ENCODE assay signal across 20 cellular contexts in the genomic region with DNA sequence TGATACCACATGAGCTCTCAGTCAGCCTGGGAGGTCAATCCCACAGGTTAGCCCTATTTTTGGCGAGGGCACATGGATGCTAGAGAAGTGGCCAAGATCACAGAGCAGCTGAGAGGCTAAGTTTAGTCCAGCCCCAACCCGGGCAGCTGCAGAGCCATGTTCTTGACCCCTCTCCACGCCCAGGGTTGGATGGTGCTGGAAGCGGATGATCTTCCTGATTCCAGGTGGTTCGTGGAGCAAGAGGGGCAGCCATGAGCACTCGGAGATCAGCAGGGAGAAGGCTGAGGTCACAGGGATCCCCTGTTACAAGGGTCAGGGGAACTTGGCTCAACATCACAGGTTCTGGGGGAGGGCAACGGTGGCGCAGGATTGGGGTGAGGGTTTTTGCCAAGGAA. TPM values are rescaled to one million over a fixed set of nuclear protein-coding genes. Genes with fewer than 3 reads are reported as not detected.
DNase-seq lines count a peak whose midpoint lies in the region; ATAC-seq and TF ChIP-seq lines count a peak whose summit lies in the region.
"Had no signal": no experiment of that assay in that cellular context is flagged by ENCODE, and none has a peak within 500 bp of the region (broad histone marks: within the 10 kb centered on the region; RNA-seq: fewer than 3 reads in every experiment).

No MANE protein-coding gene starts in this region.

- H3K4me1 ChIP-seq in colonic mucosa (peaks cover 20% of the 10 kb centered on the region), mucosa of descending colon (ENCODE audit: low read depth) (peaks cover 54% of the 10 kb centered on the region), gastrocnemius medialis (peaks cover 4 to 12% of the 10 kb centered on the region in 2 donors), suprapubic skin (peaks cover 19% of the 10 kb centered on the region)

- TF ChIP-seq POLR2A in gastrocnemius medialis (IDR thresholded peaks at IDR 0.05) (no peak), suprapubic skin (IDR thresholded peaks at IDR 0.05) (no peak)

- H3K36me3 ChIP-seq in colonic mucosa (no peaks in the 10 kb centered on the region), mucosa of descending colon (ENCODE audit: low read depth) (peaks cover 4% of the 10 kb centered on the region), gastrocnemius medialis (no peaks in the 10 kb centered on the region), suprapubic skin (no peaks in the 10 kb centered on the region)

- H3K27me3 ChIP-seq in colonic mucosa (no peaks in the 10 kb centered on the region), gastrocnemius medialis (peaks cover 0 to 20% (median 0%) of the 10 kb centered on the region in 3 donors), suprapubic skin (peaks cover 30% of the 10 kb centered on the region)

- H3K9me3 Mint-ChIP-seq in T-cell = peaks cover 0 to 4% (median 2%) of the 10 kb centered on the region in 3 donors

- TF ChIP-seq EP300 in suprapubic skin (IDR thresholded peaks at IDR 0.05) = no peak

- CTCF ChIA-PET in RWPE1 (lab: Yijun Ruan, JAX) (interaction anchor here (0.7 kb wide), 1 partner anchor 14 kb away, joined by 3 read pairs; no protein-coding TSS in a partner anchor), T-cell (lab: Charles Lee) (no interaction called here)

- H3K27ac Mint-ChIP-seq in T-cell = no peak overlapping the region
- H3K27ac Mint-ChIP-seq: CD4-positive, alpha-beta T cell; H9; IgD-negative memory B cell had no signal

- H3K9ac ChIP-seq in colonic mucosa (ENCODE audit: low read depth in 2 of 2, low read length in 2 of 2) = peak overlapping the region; percentile 46 to 74

- intact Hi-C loops in colonic mucosa (cut with DNase I) = no loop called here
- intact Hi-C loops in mucosa of descending colon (cut with DNase I, micrococcal nuclease) = no loop called here
- intact Hi-C loops in gastrocnemius medialis (cut with DNase I; ENCODE audit: low total_unique reads) = no loop called here

- ATAC-seq in mucosa of descending colon (no peak), gastrocnemius medialis (peak; percentile 44 to 71), T-cell (replicated peaks in 1 of 4) (no peak), GM18502 (IDR thresholded peaks at IDR 0.05; ENCODE audit: poor library complexity, unreplicated experiment) (no peak)

- H3K9me3 ChIP-seq in colonic mucosa (no peaks in the 10 kb centered on the region), mucosa of descending colon (no peaks in the 10 kb centered on the region), gastrocnemius medialis (no peaks in the 10 kb centered on the region), suprapubic skin (no peaks in the 10 kb centered on the region)

- DNase-seq in RWPE1 (ENCODE audit: low spot score) = no peak
- no peak for DNase-seq in colonic mucosa
- DNase-seq in mucosa of descending colon = peak in 2 of 3 donors; percentile 49 to 51
- peak in 1 of 2 donors; percentile 25 for DNase-seq in gastrocnemius medialis
- DNase-seq in T-cell = no peak
- no peak for DNase-seq in NCI-H446 (lab: John Stamatoyannopoulos, UW)
- DNase-seq in suprapubic skin (ENCODE audit: low spot score in 2 of 2) = no peak
- DNase-seq: Calu3; CD4-positive, alpha-beta T cell; DMS53; H9; Kasumi-1; MM.1S; NCI-H2081 treated with DMSO at 0.1 percent for 48 hours; NCI-H2227 treated with DMSO at 0.1 percent for 48 hours; NCI-H524 treated with DMSO at 0.1 percent for 48 hours; SHP77 treated with DMSO at 0.1 percent for 48 hours had no signal

- H3K4me3 Mint-ChIP-seq in T-cell = no peak overlapping the region
- H3K4me3 Mint-ChIP-seq: CD4-positive, alpha-beta T cell; H9; IgD-negative memory B cell had no signal

- H3K4me3 ChIP-seq in colonic mucosa (no peak overlapping the region), mucosa of descending colon (no peak overlapping the region), gastrocnemius medialis (no peak overlapping the region), suprapubic skin (no peak overlapping the region)

- WGBS in suprapubic skin = 61% methylated on average over 7 of the region's 8 CpGs

- in situ Hi-C loops in gastrocnemius medialis (cut with MboI; ENCODE audit: low sequenced_read_pairs in 4 of 4) = no loop called here

- POLR2A ChIA-PET in RWPE1 (lab: Yijun Ruan, JAX; ENCODE audit: low non-redundant PET) = no interaction called here
- POLR2A ChIA-PET in T-cell (lab: Charles Lee) = interaction anchor here in 1 of 2 donors (0.5 kb wide), 1 partner anchor 522 kb away, joined by 3 read pairs; no protein-coding TSS in a partner anchor

- no peaks in the 10 kb centered on the region for H3K36me3 Mint-ChIP-seq in T-cell

- peaks cover 37 to 52% of the 10 kb centered on the region in 2 donors for H3K27me3 Mint-ChIP-seq in T-cell

- H3K27ac ChIP-seq in RWPE1 (peak overlapping the region; percentile 58), colonic mucosa (peak overlapping the region; percentile 82), gastrocnemius medialis (peak overlapping the region in 2 of 4 donors; percentile 39 to 47), suprapubic skin (no peak overlapping the region)

- peaks cover 0 to 2% (median 2%) of the 10 kb centered on the region in 3 donors for H3K4me1 Mint-ChIP-seq in T-cell

- no peak for TF ChIP-seq CTCF in RWPE1 (conservative IDR thresholded peaks at IDR 0.05; ENCODE audit: low read depth)
- TF ChIP-seq CTCF in colonic mucosa (IDR thresholded peaks at IDR 0.05) = no peak
- TF ChIP-seq CTCF in mucosa of descending colon (IDR thresholded peaks at IDR 0.05) = no peak
- no peak for TF ChIP-seq CTCF in gastrocnemius medialis (IDR thresholded peaks at IDR 0.05 in 4 of 5, conservative IDR thresholded peaks at IDR 0.05 in 1 of 5)
- TF ChIP-seq CTCF in suprapubic skin (IDR thresholded peaks at IDR 0.05) = no peak

RNA-seq across cellular contexts. Expression of a gene that starts 29.3 kb away (rescaled TPM):
- total RNA-seq in colonic mucosa (under 1 TPM in 1 of 2 donors, not detected in 1; 0.79 TPM), mucosa of descending colon (under 1 TPM in 1 of 3 donors, not detected in 2; 0.43 TPM), gastrocnemius medialis (not detected), T-cell (not detected), suprapubic skin (not detected)
- total RNA-seq: Calu3; CD4-positive, alpha-beta T cell; H9; HT1080 had no signal

Comparison
In these comparisons a context has a peak if more than half of its experiments do, and no peak if none do; other contexts are left out.
1. DNase-seq: peak in mucosa of descending colon (2 of 3); none in RWPE1 (single experiment), colonic mucosa (single experiment), T-cell (0 of 34), NCI-H446 (0 of 2) and suprapubic skin (0 of 2).
2. ATAC-seq: peak in gastrocnemius medialis (2 of 2); none in mucosa of descending colon (single experiment), T-cell (0 of 4) and GM18502 (single experiment).